Comparison of ENCODE assay signal across 9 cellular contexts in the genomic region with DNA sequence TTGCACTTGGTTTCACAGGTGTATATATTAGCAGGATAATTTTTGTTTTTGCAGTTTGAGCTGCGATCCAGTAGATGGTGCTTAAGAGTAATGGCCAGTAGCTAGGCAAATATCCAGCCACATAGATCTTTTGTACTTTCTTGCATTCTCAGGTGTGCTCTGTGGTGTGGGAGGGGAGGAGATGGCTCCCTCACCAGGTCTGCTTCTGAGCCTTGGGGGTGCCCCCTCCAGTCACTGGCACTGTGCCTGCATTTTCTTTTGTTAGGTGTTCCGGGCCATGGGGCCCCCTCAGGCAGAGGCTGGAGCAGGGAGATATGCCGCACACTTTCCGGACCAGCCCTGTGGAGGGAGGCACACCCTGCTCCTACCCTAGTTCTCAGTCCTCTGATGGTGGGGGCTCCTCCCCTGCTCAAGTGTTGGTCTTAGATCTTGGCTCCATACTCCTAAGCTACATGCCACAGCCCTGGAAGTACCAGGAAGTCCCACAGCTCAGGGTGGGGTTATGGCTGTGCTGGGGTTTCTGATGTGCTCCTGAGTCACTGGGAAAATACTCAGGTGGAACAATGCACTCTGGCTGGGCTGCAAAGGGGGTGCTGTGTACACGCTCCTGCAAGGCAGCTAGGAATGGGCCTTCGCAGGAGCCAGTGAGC.
DNase-seq lines count a peak whose midpoint lies in the region; TF ChIP-seq lines count a peak whose summit lies in the region.
"Had no signal": no experiment of that assay in that cellular context is flagged by ENCODE, and none has a peak within 500 bp of the region (broad histone marks: within the 10 kb centered on the region; RNA-seq: fewer than 3 reads in every experiment).

No MANE protein-coding gene starts in this region.

- no TSS peak for BruUV-seq in OCI-LY7 (replicated peaks; lab: Mats Ljungman, UMichigan)

- no peak overlapping the region for H3K27ac ChIP-seq in OCI-LY7 (ENCODE audit: low read depth, low read length, poor library complexity, severe bottlenecking)
- H3K27ac ChIP-seq in esophagus squamous epithelium = peak overlapping the region; percentile 69 to 85 (median 79)

- TF ChIP-seq CTCF in OCI-LY7 (conservative IDR thresholded peaks at IDR 0.05; ENCODE audit: low read length) = peak; percentile 72
- TF ChIP-seq CTCF in esophagus squamous epithelium (IDR thresholded peaks at IDR 0.05) = peak in 5 of 6 experiments; percentile 22 to 69 (median 46)

- no peaks in the 10 kb centered on the region for H3K79me2 ChIP-seq in OCI-LY7 (ENCODE audit: insufficient read depth, low read depth, low read length)

- CTCF ChIA-PET in OCI-LY7 (lab: Charles Lee; ENCODE audit: unreplicated experiment) = no interaction called here

- no peaks in the 10 kb centered on the region for H3K9me2 ChIP-seq in OCI-LY7 (ENCODE audit: insufficient read depth, low read length)

- WGBS in esophagus squamous epithelium, 2 donors = 46 to 70% methylated on average over 3 of the region's 6 CpGs

- intact Hi-C loops in OCI-LY7 (cut with micrococcal nuclease; ENCODE audit: unreplicated experiment) (no loop called here), esophagus squamous epithelium (cut with DNase I) (loop anchor here (10.0 kb wide), 1 partner anchor 104 kb away; no protein-coding TSS in a partner anchor)

- POLR2A ChIA-PET in OCI-LY7 (lab: Charles Lee) = interaction anchor here (0.5 to 1.5 kb wide), 2 partner anchors 17 to 130 kb away, joined by 4 read pairs; no protein-coding TSS in a partner anchor

- no peak for TF ChIP-seq POLR2A in esophagus squamous epithelium (IDR thresholded peaks at IDR 0.05)

- H3K9me3 ChIP-seq in OCI-LY7 (ENCODE audit: low read length) (no peaks in the 10 kb centered on the region), esophagus squamous epithelium (no peaks in the 10 kb centered on the region)

- no peak overlapping the region for H2AFZ ChIP-seq in OCI-LY7 (ENCODE audit: low read length)

- H3K36me3 ChIP-seq in OCI-LY7 (ENCODE audit: insufficient read depth, low read length) = no peaks in the 10 kb centered on the region
- H3K36me3 ChIP-seq in esophagus squamous epithelium = no peaks in the 10 kb centered on the region

- no peak overlapping the region for H3K4me2 ChIP-seq in OCI-LY7 (ENCODE audit: low read length)

- H3K4me3 ChIP-seq in OCI-LY7 (ENCODE audit: low read depth, low read length, poor library complexity, severe bottlenecking) (no peak overlapping the region), esophagus squamous epithelium (peak overlapping the region; percentile 6 to 40 (median 14))

- H3K4me1 ChIP-seq in OCI-LY7 (ENCODE audit: insufficient read depth, low read length, poor library complexity, severe bottlenecking) = no peaks in the 10 kb centered on the region
- H3K4me1 ChIP-seq in esophagus squamous epithelium = peaks cover 0 to 17% (median 0%) of the 10 kb centered on the region in 3 donors

- H4K20me1 ChIP-seq in OCI-LY7 (ENCODE audit: insufficient read depth, low read length) = no peaks in the 10 kb centered on the region

- no peaks in the 10 kb centered on the region for H3K27me3 ChIP-seq in esophagus squamous epithelium

- DNase-seq in NCI-H510A treated with DMSO at 0.1 percent for 48 hours (lab: John Stamatoyannopoulos, UW) = peak; percentile 23
- DNase-seq in NCI-H510A (lab: John Stamatoyannopoulos, UW) = no peak
- DNase-seq in OCI-LY7 (ENCODE audit: low spot score) = peak; percentile 24
- no peak for DNase-seq in esophagus squamous epithelium (lab: John Stamatoyannopoulos, UW)
- DNase-seq in superior temporal gyrus (ENCODE audit: extremely low spot score) = peak; percentile 45
- DNase-seq in inferior parietal cortex (ENCODE audit: extremely low spot score) = no peak
- no peak for DNase-seq in MV-4-11 (lab: John Stamatoyannopoulos, UW)
- no peak for DNase-seq in activated naive CD4-positive, alpha-beta T cell treated with Interleukin-2 at 50 U/mL for 16 hours
- DNase-seq: CD4-positive, alpha-beta T cell had no signal

Comparison
In these comparisons a context has a peak if more than half of its experiments do, and no peak if none do; other contexts are left out.
1. DNase-seq: peak in NCI-H510A treated with DMSO at 0.1 percent for 48 hours (single experiment), OCI-LY7 (single experiment) and superior temporal gyrus (single experiment); none in NCI-H510A (single experiment), esophagus squamous epithelium (single experiment), inferior parietal cortex (single experiment), MV-4-11 (single experiment) and activated naive CD4-positive, alpha-beta T cell treated with Interleukin-2 at 50 U/mL for 16 hours (single experiment).